ENCODE assay signal across 10 cellular contexts in genomic region chr17:6483507-6483906, GRCh38. TPM values are rescaled to one million over a fixed set of nuclear protein-coding genes. Genes with fewer than 3 reads are reported as not detected.
"Had no signal": no experiment of that assay in that cellular context is flagged by ENCODE, and none has a peak within 500 bp of the region (broad histone marks: within the 10 kb centered on the region; RNA-seq: fewer than 3 reads in every experiment).

No MANE protein-coding gene starts in this region.

- H3K9me3 Mint-ChIP-seq: GM23338, HFFc6, IgD-negative memory B cell had no signal

- H3K4me3 ChIP-seq: GM23338, HAP-1 had no signal

- DNase-seq: H7, HFFc6 had no signal

- ATAC-seq: GM23338, HCT116, HepG2 had no signal

- H3K9me3 ChIP-seq: HAP-1 had no signal

- FAIRE-seq: HepG2 had no signal

- H3K4me2 ChIP-seq: GM23338 had no signal

- H2AFZ ChIP-seq: GM23338 had no signal

- H3K4me1 Mint-ChIP-seq: IgD-negative memory B cell had no signal

- H3K36me3 Mint-ChIP-seq: IgD-negative memory B cell had no signal

- H3K4me1 ChIP-seq: HAP-1 had no signal

- H3K4me3 Mint-ChIP-seq: GM23338, HFFc6, IgD-negative memory B cell had no signal

- H3K27ac Mint-ChIP-seq: GM23338, HFFc6, IgD-negative memory B cell had no signal

- H3K27ac ChIP-seq: HL-60 had no signal

- H3K36me3 ChIP-seq: HAP-1 had no signal

RNA-seq across cellular contexts. Expression of gene PIMREG, which starts 39.3 kb away (rescaled TPM):
- polyA plus RNA-seq: IgD-negative memory B cell had no signal

RNA-seq across cellular contexts. Expression of gene AIPL1, which starts 48.6 kb away (rescaled TPM):
- total RNA-seq: H4, HepG2, HFFc6, HT1080 had no signal
- polyA plus RNA-seq: HepG2, IgD-negative memory B cell had no signal
